In genomic region chr9:130114741-130115140, GRCh38 we compare ENCODE assay signal across 25 cellular contexts. TPM values are rescaled to one million over a fixed set of nuclear protein-coding genes. Genes with fewer than 3 reads are reported as not detected.
DNase-seq lines count a peak whose midpoint lies in the region; ATAC-seq and TF ChIP-seq lines count a peak whose summit lies in the region.
"Had no signal": no experiment of that assay in that cellular context is flagged by ENCODE, and none has a peak within 500 bp of the region (broad histone marks: within the 10 kb centered on the region; RNA-seq: fewer than 3 reads in every experiment).

No MANE protein-coding gene starts in this region.

- H3K27me3 ChIP-seq in smooth muscle cell (ENCODE audit: low read depth), result no peaks in the 10 kb centered on the region
- H3K27me3 ChIP-seq: BLaER1, Peyer's patch had no signal

- no peaks in the 10 kb centered on the region for H3K36me3 ChIP-seq in smooth muscle cell (ENCODE audit: low read depth)

- DNase-seq in NCI-H82 (lab: John Stamatoyannopoulos, UW) (peak; percentile 77), astrocyte of the spinal cord (ENCODE audit: low read depth, low spot score) (peak; percentile 38), fibroblast of villous mesenchyme (ENCODE audit: low read depth) (peak; percentile 57), smooth muscle cell (lab: John Stamatoyannopoulos, UW; ENCODE audit: unreplicated experiment) (no peak), COR-L47 (lab: John Stamatoyannopoulos, UW) (no peak)
- DNase-seq: activated CD4-positive, alpha-beta memory T cell treated with anti-CD3 and anti-CD28 coated beads, Interleukin-2, amount 10 ng/mL, durations not matched to agents 7 days and 5 days; activated naive CD4-positive, alpha-beta T cell treated with anti-CD3 and anti-CD28 coated beads, Interleukin-2, amount 50 U/mL, for 16 hours; amygdala; DMS53; effector CD4-positive, alpha-beta T cell; foreskin melanocyte; KG1; kidney glomerular epithelial cell; natural killer cell; NCI-H1105 treated with DMSO at 0.1 percent for 48 hours; NCI-H2029 treated with DMSO at 0.1 percent for 48 hours; NCI-H526 treated with DMSO at 0.1 percent for 48 hours; occipital lobe; SHP77 had no signal

- H3K27ac ChIP-seq in smooth muscle cell (ENCODE audit: low read depth), result peak overlapping the region; percentile 39
- H3K27ac ChIP-seq: BLaER1, Peyer's patch, prostate gland had no signal

- H3K4me2 ChIP-seq in smooth muscle cell, result peak overlapping the region; percentile 49
- H3K4me2 ChIP-seq: BLaER1 had no signal

- no peak overlapping the region for H2AFZ ChIP-seq in smooth muscle cell (ENCODE audit: low read depth)

- peaks cover 32% of the 10 kb centered on the region for H3K4me1 ChIP-seq in smooth muscle cell (ENCODE audit: low read depth)
- H3K4me1 ChIP-seq: BLaER1, Peyer's patch, prostate gland had no signal

- H3K9me3 ChIP-seq in smooth muscle cell (replicated peaks; ENCODE audit: low read depth), result no peaks in the 10 kb centered on the region
- H3K9me3 ChIP-seq: BLaER1, Peyer's patch, prostate gland had no signal

- H3F3A ChIP-seq in smooth muscle cell (ENCODE audit: low read depth), result peaks cover 27% of the 10 kb centered on the region

- H3K9ac ChIP-seq in smooth muscle cell (ENCODE audit: low read depth), result no peak overlapping the region
- H3K9ac ChIP-seq: BLaER1 had no signal

- H3K79me2 ChIP-seq in smooth muscle cell (ENCODE audit: low read depth), result no peaks in the 10 kb centered on the region

- TF ChIP-seq CTCF in astrocyte of the spinal cord (IDR thresholded peaks at IDR 0.05; ENCODE audit: low read depth, low read length) (no peak), fibroblast of villous mesenchyme (IDR thresholded peaks at IDR 0.05; ENCODE audit: insufficient read depth, low read depth, low read length) (no peak), smooth muscle cell (IDR thresholded peaks at IDR 0.05; ENCODE audit: borderline replicate concordance, insufficient read depth, poor library complexity, severe bottlenecking) (no peak)

- in situ Hi-C loops in astrocyte of the spinal cord (cut with HindIII; ENCODE audit: low sequenced_read_pairs), result no loop called here

- peaks cover 63% of the 10 kb centered on the region for H4K20me1 ChIP-seq in smooth muscle cell (ENCODE audit: low read depth)

- H3K4me3 ChIP-seq in astrocyte of the spinal cord (ENCODE audit: low read depth, low read length), result no peak overlapping the region
- no peak overlapping the region for H3K4me3 ChIP-seq in fibroblast of villous mesenchyme (ENCODE audit: low read depth, low read length)
- H3K4me3 ChIP-seq in smooth muscle cell, result no peak overlapping the region
- H3K4me3 ChIP-seq: BLaER1, Peyer's patch, prostate gland had no signal

- ATAC-seq in HG03039 (IDR thresholded peaks at IDR 0.05; ENCODE audit: unreplicated experiment) (no peak), HG02759 (IDR thresholded peaks at IDR 0.05; ENCODE audit: unreplicated experiment) (no peak)
- ATAC-seq: natural killer cell; stimulated activated memory B cell treated with anti-CD40 and anti-IgM and Interleukin-4, amounts not matched to agents 10 μg/mL and 1 μg/mL and 100 μg/mL, for 72 hours had no signal

RNA-seq across cellular contexts. Expression of gene NCS1, which starts 57.5 kb away (rescaled TPM):
- total RNA-seq in fibroblast of villous mesenchyme (30.0 and 42.7 TPM in 2 replicates), smooth muscle cell (28.0 and 39.8 TPM in 2 replicates)
- 49.7 and 59.3 TPM in 2 replicates for polyA plus RNA-seq in smooth muscle cell

Comparison
In these comparisons a context has a peak if more than half of its experiments do, and no peak if none do; other contexts are left out.
1. DNase-seq: peak in NCI-H82 (single experiment), astrocyte of the spinal cord (single experiment) and fibroblast of villous mesenchyme (single experiment); none in smooth muscle cell (single experiment) and COR-L47 (single experiment).